In genomic region chr20:47233333-47234188, GRCh38 we compare ENCODE assay signal across 1 cellular context.
A peak's percentile ranks its signal among the peaks of the same experiment; 100 is the strongest.
TF ChIP-seq lines count a peak whose summit lies in the region.

No MANE protein-coding gene starts in this region.

TF ChIP-seq in HepG2, 621 proteins besides CTCF, POLR2A, EP300 and RAD21 (continued from another document and continues in another):
- TF ChIP-seq, protein P1, sequence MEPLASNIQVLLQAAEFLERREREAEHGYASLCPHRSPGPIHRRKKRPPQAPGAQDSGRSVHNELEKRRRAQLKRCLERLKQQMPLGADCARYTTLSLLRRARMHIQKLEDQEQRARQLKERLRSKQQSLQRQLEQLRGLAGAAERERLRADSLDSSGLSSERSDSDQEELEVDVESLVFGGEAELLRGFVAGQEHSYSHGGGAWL (CRISPR knock-in tag; IDR thresholded peaks at IDR 0.05), result no peak
- no peak; the same call in 1 of the 2 replicates for TF ChIP-seq TBP (CRISPR knock-in tag; IDR thresholded peaks at IDR 0.05)
- no peak for TF ChIP-seq ZNF776 (CRISPR knock-in tag; IDR thresholded peaks at IDR 0.05)
- no peak for TF ChIP-seq ZSCAN20 (CRISPR knock-in tag; IDR thresholded peaks at IDR 0.05; ENCODE audit: borderline replicate concordance)
- peak; percentile 53 for TF ChIP-seq MNT (IDR thresholded peaks at IDR 0.05)
- peak; percentile 98 for TF ChIP-seq SKIL (CRISPR knock-in tag; IDR thresholded peaks at IDR 0.05; ENCODE audit: borderline replicate concordance)
- peak; percentile 71; the same call in 1 of the 2 replicates for TF ChIP-seq FOXJ3 (CRISPR knock-in tag; IDR thresholded peaks at IDR 0.05; ENCODE audit: borderline replicate concordance)
- TF ChIP-seq, protein P2, sequence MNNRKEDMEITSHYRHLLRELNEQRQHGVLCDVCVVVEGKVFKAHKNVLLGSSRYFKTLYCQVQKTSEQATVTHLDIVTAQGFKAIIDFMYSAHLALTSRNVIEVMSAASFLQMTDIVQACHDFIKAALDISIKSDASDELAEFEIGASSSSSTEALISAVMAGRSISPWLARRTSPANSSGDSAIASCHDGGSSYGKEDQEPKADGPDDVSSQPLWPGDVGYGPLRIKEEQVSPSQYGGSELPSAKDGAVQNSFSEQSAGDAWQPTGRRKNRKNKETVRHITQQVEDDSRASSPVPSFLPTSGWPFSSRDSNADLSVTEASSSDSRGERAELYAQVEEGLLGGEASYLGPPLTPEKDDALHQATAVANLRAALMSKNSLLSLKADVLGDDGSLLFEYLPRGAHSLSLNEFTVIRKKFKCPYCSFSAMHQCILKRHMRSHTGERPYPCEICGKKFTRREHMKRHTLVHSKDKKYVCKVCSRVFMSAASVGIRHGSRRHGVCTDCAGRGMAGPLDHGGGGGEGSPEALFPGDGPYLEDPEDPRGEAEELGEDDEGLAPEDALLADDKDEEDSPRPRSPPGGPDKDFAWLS (CRISPR knock-in tag; IDR thresholded peaks at IDR 0.05; ENCODE audit: borderline replicate concordance), result no peak
- TF ChIP-seq ZFX (CRISPR knock-in tag; IDR thresholded peaks at IDR 0.05; ENCODE audit: low read depth), result peak; percentile 71; the same call in 1 of the 2 replicates
- peak; percentile 95 for TF ChIP-seq ZNF264 (CRISPR knock-in tag; IDR thresholded peaks at IDR 0.05)
- peak; percentile 94 for TF ChIP-seq HDAC2 (CRISPR knock-in tag; IDR thresholded peaks at IDR 0.05)
- TF ChIP-seq EHMT2 (IDR thresholded peaks at IDR 0.05; ENCODE audit: borderline replicate concordance, low read depth, low read length), result peak; percentile 89; the same call in 1 of the 2 replicates
- TF ChIP-seq XBP1 (CRISPR knock-in tag; IDR thresholded peaks at IDR 0.05), result no peak; the same call in 1 of the 2 replicates
- TF ChIP-seq ZNF556 (CRISPR knock-in tag; IDR thresholded peaks at IDR 0.05; ENCODE audit: borderline replicate concordance), result no peak
- TF ChIP-seq BCL6 (CRISPR knock-in tag; IDR thresholded peaks at IDR 0.05), result peak; percentile 100
- TF ChIP-seq TGIF2 (CRISPR knock-in tag; IDR thresholded peaks at IDR 0.05), result peak; percentile 93
- TF ChIP-seq, protein P3, sequence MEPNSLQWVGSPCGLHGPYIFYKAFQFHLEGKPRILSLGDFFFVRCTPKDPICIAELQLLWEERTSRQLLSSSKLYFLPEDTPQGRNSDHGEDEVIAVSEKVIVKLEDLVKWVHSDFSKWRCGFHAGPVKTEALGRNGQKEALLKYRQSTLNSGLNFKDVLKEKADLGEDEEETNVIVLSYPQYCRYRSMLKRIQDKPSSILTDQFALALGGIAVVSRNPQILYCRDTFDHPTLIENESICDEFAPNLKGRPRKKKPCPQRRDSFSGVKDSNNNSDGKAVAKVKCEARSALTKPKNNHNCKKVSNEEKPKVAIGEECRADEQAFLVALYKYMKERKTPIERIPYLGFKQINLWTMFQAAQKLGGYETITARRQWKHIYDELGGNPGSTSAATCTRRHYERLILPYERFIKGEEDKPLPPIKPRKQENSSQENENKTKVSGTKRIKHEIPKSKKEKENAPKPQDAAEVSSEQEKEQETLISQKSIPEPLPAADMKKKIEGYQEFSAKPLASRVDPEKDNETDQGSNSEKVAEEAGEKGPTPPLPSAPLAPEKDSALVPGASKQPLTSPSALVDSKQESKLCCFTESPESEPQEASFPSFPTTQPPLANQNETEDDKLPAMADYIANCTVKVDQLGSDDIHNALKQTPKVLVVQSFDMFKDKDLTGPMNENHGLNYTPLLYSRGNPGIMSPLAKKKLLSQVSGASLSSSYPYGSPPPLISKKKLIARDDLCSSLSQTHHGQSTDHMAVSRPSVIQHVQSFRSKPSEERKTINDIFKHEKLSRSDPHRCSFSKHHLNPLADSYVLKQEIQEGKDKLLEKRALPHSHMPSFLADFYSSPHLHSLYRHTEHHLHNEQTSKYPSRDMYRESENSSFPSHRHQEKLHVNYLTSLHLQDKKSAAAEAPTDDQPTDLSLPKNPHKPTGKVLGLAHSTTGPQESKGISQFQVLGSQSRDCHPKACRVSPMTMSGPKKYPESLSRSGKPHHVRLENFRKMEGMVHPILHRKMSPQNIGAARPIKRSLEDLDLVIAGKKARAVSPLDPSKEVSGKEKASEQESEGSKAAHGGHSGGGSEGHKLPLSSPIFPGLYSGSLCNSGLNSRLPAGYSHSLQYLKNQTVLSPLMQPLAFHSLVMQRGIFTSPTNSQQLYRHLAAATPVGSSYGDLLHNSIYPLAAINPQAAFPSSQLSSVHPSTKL (CRISPR knock-in tag; IDR thresholded peaks at IDR 0.05), result peak; percentile 96
- no peak for TF ChIP-seq ZBTB26 (CRISPR knock-in tag; IDR thresholded peaks at IDR 0.05; ENCODE audit: borderline replicate concordance)
- no peak for TF ChIP-seq CCAR2 (optimal IDR thresholded peaks at IDR 0.05; ENCODE audit: low read depth, low read length)
- peak; percentile 58; the same call in 1 of the 2 replicates for TF ChIP-seq ZBTB34 (CRISPR knock-in tag; IDR thresholded peaks at IDR 0.05)
- TF ChIP-seq KIAA2018 (CRISPR knock-in tag; IDR thresholded peaks at IDR 0.05; ENCODE audit: borderline replicate concordance), result no peak
- TF ChIP-seq ZNF121 (CRISPR knock-in tag; IDR thresholded peaks at IDR 0.05), result peak; percentile 13; the same call in 1 of the 2 replicates
- TF ChIP-seq CENPBD1 (CRISPR knock-in tag; IDR thresholded peaks at IDR 0.05; ENCODE audit: borderline replicate concordance, low read depth), result no peak
- TF ChIP-seq ZNF230 (CRISPR knock-in tag; IDR thresholded peaks at IDR 0.05), result no peak
- no peak for TF ChIP-seq ZFP36L2 (CRISPR knock-in tag; IDR thresholded peaks at IDR 0.05)
- TF ChIP-seq ISX (CRISPR knock-in tag; conservative IDR thresholded peaks at IDR 0.05), result no peak
- peak; percentile 64; the same call in 1 of the 2 replicates for TF ChIP-seq ZNF451 (CRISPR knock-in tag; IDR thresholded peaks at IDR 0.05)
